ENCODE assay signal across 10 cellular contexts in genomic region chr12:70756118-70756517, GRCh38.
DNase-seq lines count a peak whose midpoint lies in the region; ATAC-seq and TF ChIP-seq lines count a peak whose summit lies in the region.
"Had no signal": no experiment of that assay in that cellular context is flagged by ENCODE, and none has a peak within 500 bp of the region (broad histone marks: within the 10 kb centered on the region; RNA-seq: fewer than 3 reads in every experiment).

No MANE protein-coding gene starts in this region.

- POLR2A ChIA-PET in Caco-2 (lab: Charles Lee) = interaction anchor here (0.6 kb wide), 1 partner anchor 256 kb away, joined by 3 read pairs; no protein-coding TSS in a partner anchor

- peaks cover 28% of the 10 kb centered on the region for H3K4me1 ChIP-seq in Caco-2
- H3K4me1 ChIP-seq: esophagus muscularis mucosa had no signal

- H3K27me3 ChIP-seq in Caco-2 (replicated peaks; ENCODE audit: control insufficient read depth, insufficient read depth, low read length) = no peaks in the 10 kb centered on the region
- H3K27me3 ChIP-seq: esophagus muscularis mucosa had no signal

- H3K27me3 Mint-ChIP-seq in Caco-2 (ENCODE audit: insufficient read depth, unreplicated experiment) = no peaks in the 10 kb centered on the region

- ATAC-seq in GM21360 (IDR thresholded peaks at IDR 0.05; ENCODE audit: unreplicated experiment) (no peak), HG02870 (IDR thresholded peaks at IDR 0.05; ENCODE audit: unreplicated experiment) (no peak)
- ATAC-seq: activated T-cell treated with anti-CD3 and anti-CD28 coated beads, Interleukin-2, amount 50 U/mL, for 4 hours had no signal

- peak overlapping the region; percentile 32 for H3K4me3 Mint-ChIP-seq in Caco-2 (ENCODE audit: unreplicated experiment)
- H3K4me3 Mint-ChIP-seq: activated T-cell treated with anti-CD3 and anti-CD28 coated beads, Interleukin-2, amount 50 U/mL, for 4 hours had no signal

- no peak overlapping the region for H3K4me3 ChIP-seq in Caco-2 (ENCODE audit: low read depth, low read length)
- no peak overlapping the region for H3K4me3 ChIP-seq in cardiac fibroblast (replicated peaks in 1 of 2; ENCODE audit: low read depth in 2 of 2, low read length in 2 of 2)
- H3K4me3 ChIP-seq: esophagus muscularis mucosa had no signal

- H3K4me1 Mint-ChIP-seq in Caco-2 (ENCODE audit: low read depth, unreplicated experiment) = peaks cover 6% of the 10 kb centered on the region

- CTCF ChIA-PET in Caco-2 (lab: Charles Lee) = interaction anchor here (0.6 to 1.1 kb wide), 4 partner anchors 23 to 922 kb away, joined by 3 to 5 read pairs (median 4); no protein-coding TSS in a partner anchor

- intact Hi-C loops in Caco-2 (cut with micrococcal nuclease; ENCODE audit: unreplicated experiment) = loop anchor here (1.0 to 5.0 kb wide), 3 partner anchors 38 to 84 kb away; no protein-coding TSS in a partner anchor

- BruUV-seq in Caco-2 (replicated peaks; lab: Mats Ljungman, UMichigan) = no TSS peak

- H3K9me3 Mint-ChIP-seq in Caco-2 (ENCODE audit: unreplicated experiment) = no peaks in the 10 kb centered on the region
- H3K9me3 Mint-ChIP-seq: activated T-cell treated with anti-CD3 and anti-CD28 coated beads, Interleukin-2, amount 50 U/mL, for 4 hours had no signal

- H3K27ac Mint-ChIP-seq in Caco-2 (ENCODE audit: unreplicated experiment) = peak overlapping the region; percentile 39

- DNase-seq in Caco-2 (peak in 1 of 2 experiments; percentile 16), LoVo (ENCODE audit: low spot score) (peak; percentile 90), cardiac fibroblast (ENCODE audit: low read depth in 2 of 2) (peak; percentile 29 to 75), non-pigmented ciliary epithelial cell (ENCODE audit: low read depth) (peak; percentile 36)
- DNase-seq in activated CD8-positive, alpha-beta memory T cell treated with anti-CD3 and anti-CD28 coated beads, Interleukin-2, amount 50 U/mL, for 4 hours = no peak
- no peak for DNase-seq in stimulated activated CD4-positive, alpha-beta T cell treated with anti-CD3 and anti-CD28 coated beads, Interleukin-1b, Interleukin-23, amount 100 ng/mL, for 48 hours
- DNase-seq: activated T-cell treated with anti-CD3 and anti-CD28 coated beads, Interleukin-2, amount 50 U/mL, for 4 hours had no signal

- no peaks in the 10 kb centered on the region for H3K36me3 Mint-ChIP-seq in Caco-2 (ENCODE audit: insufficient read depth, unreplicated experiment)

- H3K36me3 ChIP-seq in Caco-2 (ENCODE audit: control insufficient read depth, insufficient read depth, low read length) = no peaks in the 10 kb centered on the region
- H3K36me3 ChIP-seq: esophagus muscularis mucosa had no signal

- no peaks in the 10 kb centered on the region for H3K9me3 ChIP-seq in Caco-2
- H3K9me3 ChIP-seq: esophagus muscularis mucosa had no signal

- no peak for TF ChIP-seq CTCF in Caco-2 (IDR thresholded peaks at IDR 0.05; ENCODE audit: insufficient read depth in 1 of 2, low read depth in 1 of 2, low read length in 1 of 2, severe bottlenecking in 1 of 2, unreplicated experiment in 1 of 2)
- no peak for TF ChIP-seq CTCF in cardiac fibroblast (IDR thresholded peaks at IDR 0.05; ENCODE audit: low read depth, low read length)

Comparison
In these comparisons a context has a peak if more than half of its experiments do, and no peak if none do; other contexts are left out.
1. DNase-seq: peak in LoVo (single experiment), cardiac fibroblast (2 of 2) and non-pigmented ciliary epithelial cell (single experiment); none in activated CD8-positive, alpha-beta memory T cell treated with anti-CD3 and anti-CD28 coated beads, Interleukin-2, amount 50 U/mL, for 4 hours (single experiment) and stimulated activated CD4-positive, alpha-beta T cell treated with anti-CD3 and anti-CD28 coated beads, Interleukin-1b, Interleukin-23, amount 100 ng/mL, for 48 hours (single experiment).